Comparison of ENCODE assay signal across 1 cellular context in the genomic region with DNA sequence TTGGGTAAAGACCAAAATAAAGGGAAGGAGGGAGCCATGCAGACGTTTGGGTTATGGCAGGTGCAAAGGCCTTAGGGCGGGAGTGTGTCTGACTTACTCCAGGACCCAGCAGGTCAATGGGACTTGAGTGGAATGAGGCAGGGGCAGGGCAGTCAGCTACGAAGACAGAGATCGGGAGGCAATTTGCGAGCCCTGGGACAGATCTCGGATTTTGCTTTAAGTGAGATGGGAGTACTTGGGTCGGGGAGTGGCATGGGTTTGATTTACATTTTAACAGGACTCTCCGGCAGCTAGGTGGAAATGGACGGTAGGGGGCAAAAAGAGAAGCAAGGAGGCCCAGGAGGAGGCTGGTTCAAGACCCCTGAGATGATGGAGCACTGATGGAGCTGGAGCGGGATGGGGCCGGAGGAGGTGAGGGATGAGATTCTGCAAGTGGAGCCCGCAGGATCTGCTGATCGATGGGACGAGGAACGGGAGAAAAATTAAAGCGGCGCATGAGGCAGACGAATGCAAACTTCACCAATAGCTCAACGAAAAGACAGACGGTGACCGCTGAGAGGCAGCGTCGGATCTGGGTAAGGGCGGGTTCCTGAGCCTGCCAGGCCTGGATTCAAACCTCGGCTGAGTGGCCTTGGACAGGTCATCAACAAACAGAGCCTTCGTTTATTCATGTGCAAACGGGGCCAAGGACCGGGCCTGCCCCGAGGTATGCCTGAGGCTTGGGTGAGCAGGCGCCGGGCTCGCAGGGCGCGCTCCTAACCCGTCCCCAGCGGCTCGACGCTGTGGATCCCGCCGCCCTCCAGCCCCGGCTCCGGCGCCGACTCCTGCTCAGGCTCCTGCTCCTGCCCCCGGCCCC.
A peak's percentile ranks its signal among the peaks of the same experiment; 100 is the strongest.
TF ChIP-seq lines count a peak whose summit lies in the region.

No MANE protein-coding gene starts in this region.

TF ChIP-seq in HEK293, 187 proteins besides CTCF, POLR2A, EP300 and RAD21 (continued from another document and continues in another):
- no peak for TF ChIP-seq ZNF239 (tag by site-specific recombination; IDR thresholded peaks at IDR 0.05)
- TF ChIP-seq ZNF48 (tag by site-specific recombination; IDR thresholded peaks at IDR 0.05) = no peak
- 0 out of 2 replicates have a peak, but pooled peaks have one; percentile 11 for TF ChIP-seq BCL11A (tag by site-specific recombination; IDR thresholded peaks at IDR 0.05; ENCODE audit: low read depth)
- TF ChIP-seq ZNF555 (tag by site-specific recombination; conservative IDR thresholded peaks at IDR 0.05) = no peak
- TF ChIP-seq ZNF138 (tag by site-specific recombination; IDR thresholded peaks at IDR 0.05; ENCODE audit: borderline replicate concordance) = no peak
- TF ChIP-seq ZNF248 (tag by site-specific recombination; IDR thresholded peaks at IDR 0.05) = no peak
- TF ChIP-seq ZNF223 (tag by site-specific recombination; IDR thresholded peaks at IDR 0.05) = no peak
- TF ChIP-seq GLI4 (tag by site-specific recombination; IDR thresholded peaks at IDR 0.05) = no peak
- no peak for TF ChIP-seq MYNN (tag by site-specific recombination; IDR thresholded peaks at IDR 0.05; ENCODE audit: borderline replicate concordance)
- TF ChIP-seq ZNF214 (tag by site-specific recombination; IDR thresholded peaks at IDR 0.05; ENCODE audit: borderline replicate concordance) = no peak
- peak; percentile 55; the same call in 1 of the 2 replicates for TF ChIP-seq ZNF561 (tag by site-specific recombination; IDR thresholded peaks at IDR 0.05; ENCODE audit: borderline replicate concordance)
- TF ChIP-seq ZNF302 (tag by site-specific recombination; IDR thresholded peaks at IDR 0.05; ENCODE audit: low read depth) = no peak
- TF ChIP-seq, protein P1, sequence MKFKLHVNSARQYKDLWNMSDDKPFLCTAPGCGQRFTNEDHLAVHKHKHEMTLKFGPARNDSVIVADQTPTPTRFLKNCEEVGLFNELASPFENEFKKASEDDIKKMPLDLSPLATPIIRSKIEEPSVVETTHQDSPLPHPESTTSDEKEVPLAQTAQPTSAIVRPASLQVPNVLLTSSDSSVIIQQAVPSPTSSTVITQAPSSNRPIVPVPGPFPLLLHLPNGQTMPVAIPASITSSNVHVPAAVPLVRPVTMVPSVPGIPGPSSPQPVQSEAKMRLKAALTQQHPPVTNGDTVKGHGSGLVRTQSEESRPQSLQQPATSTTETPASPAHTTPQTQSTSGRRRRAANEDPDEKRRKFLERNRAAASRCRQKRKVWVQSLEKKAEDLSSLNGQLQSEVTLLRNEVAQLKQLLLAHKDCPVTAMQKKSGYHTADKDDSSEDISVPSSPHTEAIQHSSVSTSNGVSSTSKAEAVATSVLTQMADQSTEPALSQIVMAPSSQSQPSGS (tag by site-specific recombination; IDR thresholded peaks at IDR 0.05; ENCODE audit: low read depth) = no peak
- no peak for TF ChIP-seq ZNF701 (tag by site-specific recombination; IDR thresholded peaks at IDR 0.05)
- no peak for TF ChIP-seq ZNF211 (tag by site-specific recombination; IDR thresholded peaks at IDR 0.05; ENCODE audit: low read depth)
- TF ChIP-seq MZF1 (tag by site-specific recombination; IDR thresholded peaks at IDR 0.05; ENCODE audit: borderline replicate concordance) = no peak; the same call in 1 of the 2 replicates
- peak; percentile 70 for TF ChIP-seq ZBTB48 (tag by site-specific recombination; IDR thresholded peaks at IDR 0.05)
- TF ChIP-seq ZNF624 (tag by site-specific recombination; IDR thresholded peaks at IDR 0.05) = no peak
- no peak for TF ChIP-seq ZNF571 (tag by site-specific recombination; IDR thresholded peaks at IDR 0.05)
- TF ChIP-seq EGR2 (tag by site-specific recombination; IDR thresholded peaks at IDR 0.05; ENCODE audit: low read depth) = no peak
- TF ChIP-seq, protein P2, sequence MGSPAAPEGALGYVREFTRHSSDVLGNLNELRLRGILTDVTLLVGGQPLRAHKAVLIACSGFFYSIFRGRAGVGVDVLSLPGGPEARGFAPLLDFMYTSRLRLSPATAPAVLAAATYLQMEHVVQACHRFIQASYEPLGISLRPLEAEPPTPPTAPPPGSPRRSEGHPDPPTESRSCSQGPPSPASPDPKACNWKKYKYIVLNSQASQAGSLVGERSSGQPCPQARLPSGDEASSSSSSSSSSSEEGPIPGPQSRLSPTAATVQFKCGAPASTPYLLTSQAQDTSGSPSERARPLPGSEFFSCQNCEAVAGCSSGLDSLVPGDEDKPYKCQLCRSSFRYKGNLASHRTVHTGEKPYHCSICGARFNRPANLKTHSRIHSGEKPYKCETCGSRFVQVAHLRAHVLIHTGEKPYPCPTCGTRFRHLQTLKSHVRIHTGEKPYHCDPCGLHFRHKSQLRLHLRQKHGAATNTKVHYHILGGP (tag by site-specific recombination; IDR thresholded peaks at IDR 0.05) = no peak
- no peak for TF ChIP-seq ZNF623 (tag by site-specific recombination; IDR thresholded peaks at IDR 0.05)
- TF ChIP-seq ZNF354C (tag by site-specific recombination; IDR thresholded peaks at IDR 0.05; ENCODE audit: borderline replicate concordance, low read depth) = no peak
- no peak for TF ChIP-seq GLI2 (tag by site-specific recombination; IDR thresholded peaks at IDR 0.05; ENCODE audit: borderline replicate concordance, low read depth)
- TF ChIP-seq ZNF560 (tag by site-specific recombination; IDR thresholded peaks at IDR 0.05; ENCODE audit: borderline replicate concordance) = no peak
- peak; percentile 76; the same call in 1 of the 2 replicates for TF ChIP-seq GLIS2 (tag by site-specific recombination; IDR thresholded peaks at IDR 0.05)
- TF ChIP-seq ZNF155 (tag by site-specific recombination; IDR thresholded peaks at IDR 0.05) = no peak
- TF ChIP-seq, protein P3, sequence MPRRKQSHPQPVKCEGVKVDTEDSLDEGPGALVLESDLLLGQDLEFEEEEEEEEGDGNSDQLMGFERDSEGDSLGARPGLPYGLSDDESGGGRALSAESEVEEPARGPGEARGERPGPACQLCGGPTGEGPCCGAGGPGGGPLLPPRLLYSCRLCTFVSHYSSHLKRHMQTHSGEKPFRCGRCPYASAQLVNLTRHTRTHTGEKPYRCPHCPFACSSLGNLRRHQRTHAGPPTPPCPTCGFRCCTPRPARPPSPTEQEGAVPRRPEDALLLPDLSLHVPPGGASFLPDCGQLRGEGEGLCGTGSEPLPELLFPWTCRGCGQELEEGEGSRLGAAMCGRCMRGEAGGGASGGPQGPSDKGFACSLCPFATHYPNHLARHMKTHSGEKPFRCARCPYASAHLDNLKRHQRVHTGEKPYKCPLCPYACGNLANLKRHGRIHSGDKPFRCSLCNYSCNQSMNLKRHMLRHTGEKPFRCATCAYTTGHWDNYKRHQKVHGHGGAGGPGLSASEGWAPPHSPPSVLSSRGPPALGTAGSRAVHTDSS (tag by site-specific recombination; IDR thresholded peaks at IDR 0.05) = no peak
- TF ChIP-seq SALL2 (tag by site-specific recombination; IDR thresholded peaks at IDR 0.05; ENCODE audit: borderline replicate concordance) = no peak
- TF ChIP-seq, protein P4, sequence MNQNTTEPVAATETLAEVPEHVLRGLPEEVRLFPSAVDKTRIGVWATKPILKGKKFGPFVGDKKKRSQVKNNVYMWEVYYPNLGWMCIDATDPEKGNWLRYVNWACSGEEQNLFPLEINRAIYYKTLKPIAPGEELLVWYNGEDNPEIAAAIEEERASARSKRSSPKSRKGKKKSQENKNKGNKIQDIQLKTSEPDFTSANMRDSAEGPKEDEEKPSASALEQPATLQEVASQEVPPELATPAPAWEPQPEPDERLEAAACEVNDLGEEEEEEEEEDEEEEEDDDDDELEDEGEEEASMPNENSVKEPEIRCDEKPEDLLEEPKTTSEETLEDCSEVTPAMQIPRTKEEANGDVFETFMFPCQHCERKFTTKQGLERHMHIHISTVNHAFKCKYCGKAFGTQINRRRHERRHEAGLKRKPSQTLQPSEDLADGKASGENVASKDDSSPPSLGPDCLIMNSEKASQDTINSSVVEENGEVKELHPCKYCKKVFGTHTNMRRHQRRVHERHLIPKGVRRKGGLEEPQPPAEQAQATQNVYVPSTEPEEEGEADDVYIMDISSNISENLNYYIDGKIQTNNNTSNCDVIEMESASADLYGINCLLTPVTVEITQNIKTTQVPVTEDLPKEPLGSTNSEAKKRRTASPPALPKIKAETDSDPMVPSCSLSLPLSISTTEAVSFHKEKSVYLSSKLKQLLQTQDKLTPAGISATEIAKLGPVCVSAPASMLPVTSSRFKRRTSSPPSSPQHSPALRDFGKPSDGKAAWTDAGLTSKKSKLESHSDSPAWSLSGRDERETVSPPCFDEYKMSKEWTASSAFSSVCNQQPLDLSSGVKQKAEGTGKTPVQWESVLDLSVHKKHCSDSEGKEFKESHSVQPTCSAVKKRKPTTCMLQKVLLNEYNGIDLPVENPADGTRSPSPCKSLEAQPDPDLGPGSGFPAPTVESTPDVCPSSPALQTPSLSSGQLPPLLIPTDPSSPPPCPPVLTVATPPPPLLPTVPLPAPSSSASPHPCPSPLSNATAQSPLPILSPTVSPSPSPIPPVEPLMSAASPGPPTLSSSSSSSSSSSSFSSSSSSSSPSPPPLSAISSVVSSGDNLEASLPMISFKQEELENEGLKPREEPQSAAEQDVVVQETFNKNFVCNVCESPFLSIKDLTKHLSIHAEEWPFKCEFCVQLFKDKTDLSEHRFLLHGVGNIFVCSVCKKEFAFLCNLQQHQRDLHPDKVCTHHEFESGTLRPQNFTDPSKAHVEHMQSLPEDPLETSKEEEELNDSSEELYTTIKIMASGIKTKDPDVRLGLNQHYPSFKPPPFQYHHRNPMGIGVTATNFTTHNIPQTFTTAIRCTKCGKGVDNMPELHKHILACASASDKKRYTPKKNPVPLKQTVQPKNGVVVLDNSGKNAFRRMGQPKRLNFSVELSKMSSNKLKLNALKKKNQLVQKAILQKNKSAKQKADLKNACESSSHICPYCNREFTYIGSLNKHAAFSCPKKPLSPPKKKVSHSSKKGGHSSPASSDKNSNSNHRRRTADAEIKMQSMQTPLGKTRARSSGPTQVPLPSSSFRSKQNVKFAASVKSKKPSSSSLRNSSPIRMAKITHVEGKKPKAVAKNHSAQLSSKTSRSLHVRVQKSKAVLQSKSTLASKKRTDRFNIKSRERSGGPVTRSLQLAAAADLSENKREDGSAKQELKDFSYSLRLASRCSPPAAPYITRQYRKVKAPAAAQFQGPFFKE (tag by site-specific recombination; IDR thresholded peaks at IDR 0.05; ENCODE audit: borderline replicate concordance) = no peak
- TF ChIP-seq ZNF174 (tag by site-specific recombination; IDR thresholded peaks at IDR 0.05) = no peak
- TF ChIP-seq ZSCAN16 (tag by site-specific recombination; IDR thresholded peaks at IDR 0.05) = no peak
- no peak for TF ChIP-seq ZNF433 (tag by site-specific recombination; IDR thresholded peaks at IDR 0.05; ENCODE audit: low read depth)
- TF ChIP-seq, protein P5, sequence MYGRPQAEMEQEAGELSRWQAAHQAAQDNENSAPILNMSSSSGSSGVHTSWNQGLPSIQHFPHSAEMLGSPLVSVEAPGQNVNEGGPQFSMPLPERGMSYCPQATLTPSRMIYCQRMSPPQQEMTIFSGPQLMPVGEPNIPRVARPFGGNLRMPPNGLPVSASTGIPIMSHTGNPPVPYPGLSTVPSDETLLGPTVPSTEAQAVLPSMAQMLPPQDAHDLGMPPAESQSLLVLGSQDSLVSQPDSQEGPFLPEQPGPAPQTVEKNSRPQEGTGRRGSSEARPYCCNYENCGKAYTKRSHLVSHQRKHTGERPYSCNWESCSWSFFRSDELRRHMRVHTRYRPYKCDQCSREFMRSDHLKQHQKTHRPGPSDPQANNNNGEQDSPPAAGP (tag by site-specific recombination; IDR thresholded peaks at IDR 0.05) = no peak
- TF ChIP-seq ZFP41 (tag by site-specific recombination; IDR thresholded peaks at IDR 0.05; ENCODE audit: borderline replicate concordance) = no peak
- TF ChIP-seq, protein P6, sequence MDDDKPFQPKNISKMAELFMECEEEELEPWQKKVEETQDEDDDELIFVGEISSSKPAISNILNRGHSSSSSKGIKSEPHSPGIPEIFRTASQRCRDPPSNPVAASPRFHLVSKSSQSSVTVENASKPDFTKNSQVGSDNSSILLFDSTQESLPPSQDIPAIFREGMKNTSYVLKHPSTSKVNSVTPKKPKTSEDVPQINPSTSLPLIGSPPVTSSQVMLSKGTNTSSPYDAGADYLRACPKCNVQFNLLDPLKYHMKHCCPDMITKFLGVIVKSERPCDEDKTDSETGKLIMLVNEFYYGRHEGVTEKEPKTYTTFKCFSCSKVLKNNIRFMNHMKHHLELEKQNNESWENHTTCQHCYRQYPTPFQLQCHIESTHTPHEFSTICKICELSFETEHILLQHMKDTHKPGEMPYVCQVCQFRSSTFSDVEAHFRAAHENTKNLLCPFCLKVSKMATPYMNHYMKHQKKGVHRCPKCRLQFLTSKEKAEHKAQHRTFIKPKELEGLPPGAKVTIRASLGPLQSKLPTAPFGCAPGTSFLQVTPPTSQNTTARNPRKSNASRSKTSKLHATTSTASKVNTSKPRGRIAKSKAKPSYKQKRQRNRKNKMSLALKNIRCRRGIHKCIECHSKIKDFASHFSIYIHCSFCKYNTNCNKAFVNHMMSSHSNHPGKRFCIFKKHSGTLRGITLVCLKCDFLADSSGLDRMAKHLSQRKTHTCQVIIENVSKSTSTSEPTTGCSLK (tag by site-specific recombination; IDR thresholded peaks at IDR 0.05) = no peak
- TF ChIP-seq ZNF416 (tag by site-specific recombination; IDR thresholded peaks at IDR 0.05) = no peak
- TF ChIP-seq OVOL3 (tag by site-specific recombination; IDR thresholded peaks at IDR 0.05) = 0 out of 2 replicates have a peak, but pooled peaks have one; percentile 35
- no peak for TF ChIP-seq ZNF785 (tag by site-specific recombination; IDR thresholded peaks at IDR 0.05)
- TF ChIP-seq, protein P7, sequence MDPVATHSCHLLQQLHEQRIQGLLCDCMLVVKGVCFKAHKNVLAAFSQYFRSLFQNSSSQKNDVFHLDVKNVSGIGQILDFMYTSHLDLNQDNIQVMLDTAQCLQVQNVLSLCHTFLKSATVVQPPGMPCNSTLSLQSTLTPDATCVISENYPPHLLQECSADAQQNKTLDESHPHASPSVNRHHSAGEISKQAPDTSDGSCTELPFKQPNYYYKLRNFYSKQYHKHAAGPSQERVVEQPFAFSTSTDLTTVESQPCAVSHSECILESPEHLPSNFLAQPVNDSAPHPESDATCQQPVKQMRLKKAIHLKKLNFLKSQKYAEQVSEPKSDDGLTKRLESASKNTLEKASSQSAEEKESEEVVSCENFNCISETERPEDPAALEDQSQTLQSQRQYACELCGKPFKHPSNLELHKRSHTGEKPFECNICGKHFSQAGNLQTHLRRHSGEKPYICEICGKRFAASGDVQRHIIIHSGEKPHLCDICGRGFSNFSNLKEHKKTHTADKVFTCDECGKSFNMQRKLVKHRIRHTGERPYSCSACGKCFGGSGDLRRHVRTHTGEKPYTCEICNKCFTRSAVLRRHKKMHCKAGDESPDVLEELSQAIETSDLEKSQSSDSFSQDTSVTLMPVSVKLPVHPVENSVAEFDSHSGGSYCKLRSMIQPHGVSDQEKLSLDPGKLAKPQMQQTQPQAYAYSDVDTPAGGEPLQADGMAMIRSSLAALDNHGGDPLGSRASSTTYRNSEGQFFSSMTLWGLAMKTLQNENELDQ (tag by site-specific recombination; IDR thresholded peaks at IDR 0.05; ENCODE audit: low read depth) = no peak
- TF ChIP-seq ZNF777 (tag by site-specific recombination; IDR thresholded peaks at IDR 0.05; ENCODE audit: borderline replicate concordance) = peak; percentile 86; the same call in 1 of the 2 replicates
- no peak for TF ChIP-seq ZNF37A (tag by site-specific recombination; IDR thresholded peaks at IDR 0.05)
- TF ChIP-seq ZNF274 (IDR thresholded peaks at IDR 0.05; ENCODE audit: low read length) = no peak
- TF ChIP-seq ZNF274 (tag by site-specific recombination; IDR thresholded peaks at IDR 0.05; ENCODE audit: borderline replicate concordance) = no peak
